In genomic region chr11:1654388-1655167, GRCh38 we compare ENCODE assay signal across 1 cellular context.
A peak's percentile ranks its signal among the peaks of the same experiment; 100 is the strongest.
TF ChIP-seq lines count a peak whose summit lies in the region.

No MANE protein-coding gene starts in this region.

TF ChIP-seq in HepG2, 621 proteins besides CTCF, POLR2A, EP300 and RAD21 (continued from another document and continues in another):
- no peak for TF ChIP-seq ARID3A (IDR thresholded peaks at IDR 0.05; ENCODE audit: low read depth, low read length)
- TF ChIP-seq ZNF800 (CRISPR knock-in tag; IDR thresholded peaks at IDR 0.05), result no peak
- no peak for TF ChIP-seq SETDB1 (CRISPR knock-in tag; IDR thresholded peaks at IDR 0.05; ENCODE audit: borderline replicate concordance)
- peak; percentile 91 for TF ChIP-seq SKIL (CRISPR knock-in tag; IDR thresholded peaks at IDR 0.05; ENCODE audit: borderline replicate concordance)
- TF ChIP-seq ZSCAN22 (CRISPR knock-in tag; IDR thresholded peaks at IDR 0.05), result no peak
- no peak for TF ChIP-seq ATF4 (CRISPR knock-in tag; IDR thresholded peaks at IDR 0.05)
- TF ChIP-seq PITX1 (CRISPR knock-in tag; IDR thresholded peaks at IDR 0.05), result peak; percentile 81
- TF ChIP-seq GATA4 (IDR thresholded peaks at IDR 0.05; ENCODE audit: borderline replicate concordance, low read depth), result peak; percentile 90
- TF ChIP-seq, protein P1, sequence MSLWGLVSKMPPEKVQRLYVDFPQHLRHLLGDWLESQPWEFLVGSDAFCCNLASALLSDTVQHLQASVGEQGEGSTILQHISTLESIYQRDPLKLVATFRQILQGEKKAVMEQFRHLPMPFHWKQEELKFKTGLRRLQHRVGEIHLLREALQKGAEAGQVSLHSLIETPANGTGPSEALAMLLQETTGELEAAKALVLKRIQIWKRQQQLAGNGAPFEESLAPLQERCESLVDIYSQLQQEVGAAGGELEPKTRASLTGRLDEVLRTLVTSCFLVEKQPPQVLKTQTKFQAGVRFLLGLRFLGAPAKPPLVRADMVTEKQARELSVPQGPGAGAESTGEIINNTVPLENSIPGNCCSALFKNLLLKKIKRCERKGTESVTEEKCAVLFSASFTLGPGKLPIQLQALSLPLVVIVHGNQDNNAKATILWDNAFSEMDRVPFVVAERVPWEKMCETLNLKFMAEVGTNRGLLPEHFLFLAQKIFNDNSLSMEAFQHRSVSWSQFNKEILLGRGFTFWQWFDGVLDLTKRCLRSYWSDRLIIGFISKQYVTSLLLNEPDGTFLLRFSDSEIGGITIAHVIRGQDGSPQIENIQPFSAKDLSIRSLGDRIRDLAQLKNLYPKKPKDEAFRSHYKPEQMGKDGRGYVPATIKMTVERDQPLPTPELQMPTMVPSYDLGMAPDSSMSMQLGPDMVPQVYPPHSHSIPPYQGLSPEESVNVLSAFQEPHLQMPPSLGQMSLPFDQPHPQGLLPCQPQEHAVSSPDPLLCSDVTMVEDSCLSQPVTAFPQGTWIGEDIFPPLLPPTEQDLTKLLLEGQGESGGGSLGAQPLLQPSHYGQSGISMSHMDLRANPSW (CRISPR knock-in tag; IDR thresholded peaks at IDR 0.05; ENCODE audit: borderline replicate concordance), result no peak
- no peak for TF ChIP-seq FOXK2 (IDR thresholded peaks at IDR 0.05)
- no peak for TF ChIP-seq ZNF557 (CRISPR knock-in tag; IDR thresholded peaks at IDR 0.05)
- TF ChIP-seq ZBTB38 (CRISPR knock-in tag; IDR thresholded peaks at IDR 0.05), result peak; percentile 60; the same call in 1 of the 2 replicates
- TF ChIP-seq HNRNPK (IDR thresholded peaks at IDR 0.05; ENCODE audit: low read depth, low read length, poor library complexity, severe bottlenecking), result no peak
- no peak for TF ChIP-seq ZNF121 (CRISPR knock-in tag; IDR thresholded peaks at IDR 0.05)
- TF ChIP-seq ZNF230 (CRISPR knock-in tag; IDR thresholded peaks at IDR 0.05), result no peak
- no peak for TF ChIP-seq ARNT2 (CRISPR knock-in tag; IDR thresholded peaks at IDR 0.05; ENCODE audit: low read depth)
- 0 out of 2 replicates have a peak, but pooled peaks have one; percentile 47 for TF ChIP-seq TGIF2 (CRISPR knock-in tag; IDR thresholded peaks at IDR 0.05)
- TF ChIP-seq, protein P2, sequence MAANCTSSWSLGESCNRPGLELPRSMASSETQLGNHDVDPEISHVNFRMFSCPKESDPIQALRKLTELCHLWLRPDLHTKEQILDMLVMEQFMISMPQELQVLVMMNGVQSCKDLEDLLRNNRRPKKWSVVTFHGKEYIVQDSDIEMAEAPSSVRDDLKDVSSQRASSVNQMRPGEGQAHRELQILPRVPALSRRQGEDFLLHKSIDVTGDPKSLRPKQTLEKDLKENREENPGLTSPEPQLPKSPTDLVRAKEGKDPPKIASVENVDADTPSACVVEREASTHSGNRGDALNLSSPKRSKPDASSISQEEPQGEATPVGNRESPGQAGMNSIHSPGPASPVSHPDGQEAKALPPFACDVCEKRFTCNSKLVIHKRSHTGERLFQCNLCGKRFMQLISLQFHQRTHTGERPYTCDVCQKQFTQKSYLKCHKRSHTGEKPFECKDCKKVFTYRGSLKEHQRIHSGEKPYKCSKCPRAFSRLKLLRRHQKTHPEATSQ (CRISPR knock-in tag; IDR thresholded peaks at IDR 0.05; ENCODE audit: borderline replicate concordance), result no peak
- TF ChIP-seq ZNF234 (CRISPR knock-in tag; conservative IDR thresholded peaks at IDR 0.05), result no peak
- TF ChIP-seq, protein P3, sequence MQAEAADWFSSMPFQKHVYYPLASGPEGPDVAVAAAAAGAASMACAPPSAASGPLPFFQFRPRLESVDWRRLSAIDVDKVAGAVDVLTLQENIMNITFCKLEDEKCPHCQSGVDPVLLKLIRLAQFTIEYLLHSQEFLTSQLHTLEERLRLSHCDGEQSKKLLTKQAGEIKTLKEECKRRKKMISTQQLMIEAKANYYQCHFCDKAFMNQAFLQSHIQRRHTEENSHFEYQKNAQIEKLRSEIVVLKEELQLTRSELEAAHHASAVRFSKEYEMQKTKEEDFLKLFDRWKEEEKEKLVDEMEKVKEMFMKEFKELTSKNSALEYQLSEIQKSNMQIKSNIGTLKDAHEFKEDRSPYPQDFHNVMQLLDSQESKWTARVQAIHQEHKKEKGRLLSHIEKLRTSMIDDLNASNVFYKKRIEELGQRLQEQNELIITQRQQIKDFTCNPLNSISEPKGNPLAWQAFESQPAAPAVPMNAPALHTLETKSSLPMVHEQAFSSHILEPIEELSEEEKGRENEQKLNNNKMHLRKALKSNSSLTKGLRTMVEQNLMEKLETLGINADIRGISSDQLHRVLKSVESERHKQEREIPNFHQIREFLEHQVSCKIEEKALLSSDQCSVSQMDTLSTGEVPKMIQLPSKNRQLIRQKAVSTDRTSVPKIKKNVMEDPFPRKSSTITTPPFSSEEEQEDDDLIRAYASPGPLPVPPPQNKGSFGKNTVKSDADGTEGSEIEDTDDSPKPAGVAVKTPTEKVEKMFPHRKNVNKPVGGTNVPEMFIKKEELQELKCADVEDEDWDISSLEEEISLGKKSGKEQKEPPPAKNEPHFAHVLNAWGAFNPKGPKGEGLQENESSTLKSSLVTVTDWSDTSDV (CRISPR knock-in tag; IDR thresholded peaks at IDR 0.05), result no peak
- TF ChIP-seq AGO2 (optimal IDR thresholded peaks at IDR 0.05; ENCODE audit: low read depth, low read length), result no peak
- TF ChIP-seq, protein P4, sequence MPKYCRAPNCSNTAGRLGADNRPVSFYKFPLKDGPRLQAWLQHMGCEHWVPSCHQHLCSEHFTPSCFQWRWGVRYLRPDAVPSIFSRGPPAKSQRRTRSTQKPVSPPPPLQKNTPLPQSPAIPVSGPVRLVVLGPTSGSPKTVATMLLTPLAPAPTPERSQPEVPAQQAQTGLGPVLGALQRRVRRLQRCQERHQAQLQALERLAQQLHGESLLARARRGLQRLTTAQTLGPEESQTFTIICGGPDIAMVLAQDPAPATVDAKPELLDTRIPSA (CRISPR knock-in tag; IDR thresholded peaks at IDR 0.05; ENCODE audit: borderline replicate concordance), result no peak
- peak; percentile 48; the same call in 1 of the 2 replicates for TF ChIP-seq MYC (CRISPR knock-in tag; IDR thresholded peaks at IDR 0.05; ENCODE audit: borderline replicate concordance)
- peak; percentile 43; the same call in 1 of the 2 replicates for TF ChIP-seq KDM3A (CRISPR knock-in tag; IDR thresholded peaks at IDR 0.05; ENCODE audit: low read depth)
- no peak for TF ChIP-seq ZNF468 (CRISPR knock-in tag; IDR thresholded peaks at IDR 0.05)
- no peak for TF ChIP-seq SRSF1 (optimal IDR thresholded peaks at IDR 0.05; ENCODE audit: low read depth, low read length)
- TF ChIP-seq ZNF572 (CRISPR knock-in tag; IDR thresholded peaks at IDR 0.05), result no peak
- TF ChIP-seq HMGXB3 (CRISPR knock-in tag; IDR thresholded peaks at IDR 0.05; ENCODE audit: borderline replicate concordance), result peak; percentile 57; the same call in 1 of the 2 replicates
- peak; percentile 68; the same call in 1 of the 2 replicates for TF ChIP-seq ZNF878 (CRISPR knock-in tag; IDR thresholded peaks at IDR 0.05)
- no peak for TF ChIP-seq ZNF382 (CRISPR knock-in tag; IDR thresholded peaks at IDR 0.05; ENCODE audit: borderline replicate concordance)
- TF ChIP-seq NR2F2 (IDR thresholded peaks at IDR 0.05; ENCODE audit: borderline replicate concordance, low read depth), result peak; percentile 58; the same call in 1 of the 2 replicates
- TF ChIP-seq, protein P5, sequence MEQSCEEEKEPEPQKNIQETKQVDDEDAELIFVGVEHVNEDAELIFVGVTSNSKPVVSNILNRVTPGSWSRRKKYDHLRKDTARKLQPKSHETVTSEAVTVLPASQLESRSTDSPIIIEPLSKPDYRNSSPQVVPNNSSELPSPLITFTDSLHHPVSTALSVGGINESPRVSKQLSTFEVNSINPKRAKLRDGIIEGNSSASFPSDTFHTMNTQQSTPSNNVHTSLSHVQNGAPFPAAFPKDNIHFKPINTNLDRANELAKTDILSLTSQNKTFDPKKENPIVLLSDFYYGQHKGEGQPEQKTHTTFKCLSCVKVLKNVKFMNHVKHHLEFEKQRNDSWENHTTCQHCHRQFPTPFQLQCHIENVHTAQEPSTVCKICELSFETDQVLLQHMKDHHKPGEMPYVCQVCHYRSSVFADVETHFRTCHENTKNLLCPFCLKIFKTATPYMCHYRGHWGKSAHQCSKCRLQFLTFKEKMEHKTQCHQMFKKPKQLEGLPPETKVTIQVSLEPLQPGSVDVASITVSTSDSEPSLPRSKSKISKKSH (CRISPR knock-in tag; IDR thresholded peaks at IDR 0.05; ENCODE audit: borderline replicate concordance), result peak; percentile 47; the same call in 1 of the 2 replicates
- TF ChIP-seq FOXC1 (CRISPR knock-in tag; IDR thresholded peaks at IDR 0.05; ENCODE audit: borderline replicate concordance), result peak; percentile 75; the same call in 1 of the 2 replicates
- peak; percentile 71 for TF ChIP-seq ZNF501 (CRISPR knock-in tag; IDR thresholded peaks at IDR 0.05)
- 0 out of 2 replicates have a peak, but pooled peaks have one; percentile 18 for TF ChIP-seq ZNF670 (CRISPR knock-in tag; IDR thresholded peaks at IDR 0.05; ENCODE audit: borderline replicate concordance)
- no peak; the same call in 1 of the 2 replicates for TF ChIP-seq ZNF678 (CRISPR knock-in tag; IDR thresholded peaks at IDR 0.05)
- TF ChIP-seq MEIS2 (CRISPR knock-in tag; IDR thresholded peaks at IDR 0.05), result peak; percentile 52; the same call in 1 of the 2 replicates
- TF ChIP-seq ZNF746 (CRISPR knock-in tag; IDR thresholded peaks at IDR 0.05), result 0 out of 2 replicates have a peak, but pooled peaks have one; percentile 68
- TF ChIP-seq SNAI1 (CRISPR knock-in tag; IDR thresholded peaks at IDR 0.05; ENCODE audit: borderline replicate concordance), result no peak
- TF ChIP-seq EED (CRISPR knock-in tag; IDR thresholded peaks at IDR 0.05), result no peak
- TF ChIP-seq KDM6A (CRISPR knock-in tag; IDR thresholded peaks at IDR 0.05; ENCODE audit: low read depth), result 0 out of 2 replicates have a peak, but pooled peaks have one; percentile 48
